In genomic region chr2:618005-618404, GRCh38 we compare ENCODE assay signal across 35 cellular contexts.
"Had no signal": no experiment of that assay in that cellular context is flagged by ENCODE, and none has a peak within 500 bp of the region (broad histone marks: within the 10 kb centered on the region; RNA-seq: fewer than 3 reads in every experiment).

No MANE protein-coding gene starts in this region.

- H3K27ac ChIP-seq: KMS-11 had no signal

- H3K9ac ChIP-seq: KMS-11 had no signal

- DNase-seq: Karpas-422, Kasumi-1, MG63, MM.1S, MV-4-11, NCI-H1048, NCI-H1092, NCI-H1092 treated with DMSO at 0.1 percent for 48 hours, NCI-H1105, NCI-H1105 treated with DMSO at 0.1 percent for 48 hours, NCI-H1417, NCI-H1417 treated with DMSO at 0.1 percent for 48 hours, NCI-H1436, NCI-H1436 treated with DMSO at 0.1 percent for 48 hours, NCI-H146, NCI-H1694, NCI-H1694 treated with DMSO at 0.1 percent for 48 hours, NCI-H187, NCI-H187 treated with DMSO at 0.1 percent for 48 hours, NCI-H1930, NCI-H2029, NCI-H2029 treated with DMSO at 0.1 percent for 48 hours, NCI-H2081, NCI-H2081 treated with DMSO at 0.1 percent for 48 hours, NCI-H2107, NCI-H2171, NCI-H2171 treated with DMSO at 0.1 percent for 48 hours, NCI-H2227 treated with DMSO at 0.1 percent for 48 hours, NCI-H226, NCI-H345, NCI-H446, NCI-H446 treated with DMSO at 0.1 percent for 48 hours, NCI-H510A, NCI-H510A treated with DMSO at 0.1 percent for 48 hours had no signal

- H3K9me3 ChIP-seq: MG63 had no signal

- H3K4me3 ChIP-seq: MG63 had no signal

- H3K4me2 ChIP-seq: KMS-11 had no signal

- H3K36me3 ChIP-seq: MG63 had no signal

- H3K27me3 ChIP-seq: MG63 had no signal
